ENCODE assay signal across 26 cellular contexts in the genomic region with DNA sequence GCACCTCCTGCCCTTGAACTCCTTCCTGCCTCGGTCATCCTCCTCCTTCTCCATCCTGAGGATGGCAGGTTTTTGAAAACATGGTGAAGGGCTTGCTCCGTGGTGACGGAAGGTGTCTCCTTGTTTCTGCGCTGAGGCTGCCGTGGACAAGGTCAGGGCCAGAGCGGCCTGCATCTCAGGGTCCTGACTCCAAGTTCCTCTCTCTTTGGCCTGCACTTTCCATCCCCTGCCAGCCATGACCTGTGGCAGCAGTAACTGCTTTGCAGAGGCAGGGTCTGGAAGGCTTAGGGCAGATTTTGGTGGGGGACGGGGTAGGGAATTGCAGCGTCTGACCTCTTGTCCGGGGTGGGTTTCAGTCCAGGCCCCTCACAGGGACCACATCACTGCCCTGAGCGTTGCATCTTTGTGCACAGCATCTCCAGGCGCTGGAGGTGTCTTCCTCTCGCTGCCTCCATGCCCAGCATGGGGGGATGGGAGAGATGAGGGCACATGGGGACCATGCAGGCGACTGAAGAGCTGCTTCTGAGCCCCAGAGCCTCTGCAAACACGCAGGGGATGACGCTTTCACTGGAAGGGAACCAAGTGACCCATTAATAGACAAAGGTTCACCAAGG.
"Had no signal": no experiment of that assay in that cellular context is flagged by ENCODE, and none has a peak within 500 bp of the region (broad histone marks: within the 10 kb centered on the region; RNA-seq: fewer than 3 reads in every experiment).

No MANE protein-coding gene starts in this region.

- H3K9me3 ChIP-seq: gastrocnemius medialis, heart left ventricle, neutrophil, pancreas, right atrium auricular region, stomach, thyroid gland had no signal

- H3K4me1 ChIP-seq: gastrocnemius medialis, heart left ventricle, right atrium auricular region, thyroid gland had no signal

- DNase-seq: caudate nucleus; effector CD4-positive, alpha-beta T cell; endodermal cell; foreskin fibroblast; gastrocnemius medialis; kidney; mesenchymal stem cell; naive thymus-derived CD8-positive, alpha-beta T cell; stimulated activated CD4-positive, alpha-beta T cell treated with anti-CD3 and anti-CD28 coated beads, Interleukin-1b, Interleukin-23, amount 100 ng/mL, for 48 hours; stimulated activated CD4-positive, alpha-beta T cell treated with anti-CD3 and anti-CD28 coated beads, Interleukin-4, amount 100 ng/mL, for 1 hour; stimulated activated CD8-positive, alpha-beta memory T cell treated with anti-CD3 and anti-CD28 coated beads, Interleukin-4, amount 100 ng/mL, for 48 hours; stimulated activated naive CD4-positive, alpha-beta T cell treated with Interleukin-2 at 50 U/mL for 16 hours; stomach; thyroid gland; trophoblast cell had no signal

- H3K9me3 Mint-ChIP-seq: endodermal cell; mesothelial cell of epicardium; naive thymus-derived CD8-positive, alpha-beta T cell had no signal

- H3K27me3 ChIP-seq: thyroid gland had no signal

- H3K27ac Mint-ChIP-seq: endodermal cell, mesothelial cell of epicardium, progenitor cell of endocrine pancreas had no signal

- H3K36me3 ChIP-seq: gastrocnemius medialis, heart left ventricle, neutrophil, pancreas, right atrium auricular region, stomach, thyroid gland had no signal

- ATAC-seq: esophagus mucosa; gastrocnemius medialis; heart left ventricle; naive thymus-derived CD8-positive, alpha-beta T cell; pancreas had no signal

- H3K36me3 Mint-ChIP-seq: mesothelial cell of epicardium; naive thymus-derived CD8-positive, alpha-beta T cell had no signal

- H3K4me3 Mint-ChIP-seq: endodermal cell; mesothelial cell of epicardium; naive thymus-derived CD8-positive, alpha-beta T cell had no signal

- H3K4me1 Mint-ChIP-seq: mesothelial cell of epicardium had no signal

- H3K4me3 ChIP-seq: dorsolateral prefrontal cortex, gastrocnemius medialis, heart left ventricle, hepatocyte, pancreas, right atrium auricular region, skin epidermis, stomach, thyroid gland had no signal

- H3K27ac ChIP-seq: epithelial cell of prostate, gastrocnemius medialis, heart left ventricle, hepatocyte, neutrophil, pancreas, right atrium auricular region, skin epidermis, stomach, thyroid gland had no signal
